In genomic region chr10:80619036-80619435, GRCh38 we compare ENCODE assay signal across 24 cellular contexts.
A peak's percentile ranks its signal among the peaks of the same experiment; 100 is the strongest.
DNase-seq lines count a peak whose midpoint lies in the region; ATAC-seq, FAIRE-seq and TF ChIP-seq lines count a peak whose summit lies in the region.
"Had no signal": no experiment of that assay in that cellular context is flagged by ENCODE, and none has a peak within 500 bp of the region (broad histone marks: within the 10 kb centered on the region; RNA-seq: fewer than 3 reads in every experiment).

No MANE protein-coding gene starts in this region.

- no peak for ATAC-seq in HG03571 (IDR thresholded peaks at IDR 0.05; ENCODE audit: unreplicated experiment)
- ATAC-seq in GM19023 (IDR thresholded peaks at IDR 0.05; ENCODE audit: unreplicated experiment), result no peak
- ATAC-seq: CD8-positive, alpha-beta T cell; GM12878 had no signal

- peak overlapping the region; percentile 75 for H3K27ac Mint-ChIP-seq in MCF 10A (ENCODE audit: low read depth, unreplicated experiment)
- H3K27ac Mint-ChIP-seq: B cell; CD8-positive, alpha-beta T cell had no signal

- no peak for TF ChIP-seq CTCF in MCF 10A (IDR thresholded peaks at IDR 0.05; ENCODE audit: unreplicated experiment)
- no peak for TF ChIP-seq CTCF in breast epithelium (IDR thresholded peaks at IDR 0.05)
- no peak for TF ChIP-seq CTCF in epithelial cell of esophagus (IDR thresholded peaks at IDR 0.05; ENCODE audit: insufficient read depth, low read depth, low read length, missing control alignments)
- TF ChIP-seq CTCF in keratinocyte (optimal IDR thresholded peaks at IDR 0.05 in 1 of 3, IDR thresholded peaks at IDR 0.05 in 1 of 3, conservative IDR thresholded peaks at IDR 0.05 in 1 of 3; ENCODE audit: extremely low read depth in 1 of 3, insufficient read depth in 2 of 3, low read length in 3 of 3), result no peak

- H2AFZ ChIP-seq in keratinocyte (ENCODE audit: control insufficient read depth, low read length), result no peak overlapping the region
- H2AFZ ChIP-seq: PC-9 had no signal

- peak; percentile 87 for FAIRE-seq in keratinocyte (lab: Jason Lieb, UNC)
- FAIRE-seq: G401.6, GM12878, GM19239 had no signal

- H3K36me3 Mint-ChIP-seq in MCF 10A (ENCODE audit: insufficient read depth, unreplicated experiment), result no peaks in the 10 kb centered on the region
- H3K36me3 Mint-ChIP-seq: CD8-positive, alpha-beta T cell had no signal

- BruUV-seq in MCF 10A (replicated peaks; lab: Mats Ljungman, UMichigan), result no TSS peak

- no peaks in the 10 kb centered on the region for H3K79me2 ChIP-seq in keratinocyte (ENCODE audit: control insufficient read depth, insufficient read depth, low read length)

- peak; percentile 70 for DNase-seq in MCF 10A (ENCODE audit: unreplicated experiment)
- DNase-seq in breast epithelium (ENCODE audit: low spot score in 2 of 2), result no peak
- peak; percentile 94 for DNase-seq in epithelial cell of esophagus (ENCODE audit: low read depth)
- DNase-seq in keratinocyte (ENCODE audit: low read depth, low spot score), result peak; percentile 42
- DNase-seq in activated CD8-positive, alpha-beta memory T cell treated with anti-CD3 and anti-CD28 coated beads, Interleukin-2, amount 50 U/mL, for 48 hours, result no peak
- DNase-seq in GM03348 (ENCODE audit: low spot score), result no peak
- DNase-seq: Caco-2; CD8-positive, alpha-beta T cell; H7; KG1; MM.1S; NCI-H2029; NCI-H446; NCI-H526; PC-9; SHP77 had no signal

- H4K20me1 ChIP-seq in keratinocyte (ENCODE audit: control insufficient read depth, extremely low read depth, insufficient read depth, low read length), result no peaks in the 10 kb centered on the region

- intact Hi-C loops in MCF 10A (cut with micrococcal nuclease) (loop anchor here (1.0 kb wide), 1 partner anchor 29 kb away; no protein-coding TSS in a partner anchor), breast epithelium (cut with DNase I; ENCODE audit: low total_unique reads) (no loop called here)

- H3K36me3 ChIP-seq in breast epithelium (no peaks in the 10 kb centered on the region), keratinocyte (ENCODE audit: control insufficient read depth in 2 of 2, extremely low read depth in 1 of 2, insufficient read depth in 2 of 2, low read length in 2 of 2) (no peaks in the 10 kb centered on the region)

- no peak for TF ChIP-seq POLR2A in breast epithelium (IDR thresholded peaks at IDR 0.05)

- H3K4me3 ChIP-seq in breast epithelium (no peak overlapping the region), epithelial cell of esophagus (ENCODE audit: low read length) (no peak overlapping the region), keratinocyte (ENCODE audit: control insufficient read depth in 2 of 3, extremely low read depth in 1 of 3, insufficient read depth in 2 of 3, low read depth in 1 of 3, low read length in 3 of 3) (no peak overlapping the region)
- H3K4me3 ChIP-seq: GM12878, PC-9 had no signal

- H3K27me3 ChIP-seq in breast epithelium (no peaks in the 10 kb centered on the region), keratinocyte (ENCODE audit: control insufficient read depth, extremely low read depth, insufficient read depth, low read length) (peaks cover 3% of the 10 kb centered on the region)

- CTCF ChIA-PET in MCF 10A (lab: Yijun Ruan, JAX), result interaction anchor here (0.7 to 2.4 kb wide), 4 partner anchors 20 to 188 kb away, joined by 3 to 20 read pairs (median 11); no protein-coding TSS in a partner anchor

- H3K4me1 ChIP-seq in breast epithelium, result no peaks in the 10 kb centered on the region
- peaks cover 12% of the 10 kb centered on the region for H3K4me1 ChIP-seq in keratinocyte (ENCODE audit: control insufficient read depth, extremely low read depth, insufficient read depth, low read length)
- H3K4me1 ChIP-seq: Caco-2 had no signal

- H3K4me3 Mint-ChIP-seq in MCF 10A (ENCODE audit: unreplicated experiment), result no peak overlapping the region
- H3K4me3 Mint-ChIP-seq: B cell; CD8-positive, alpha-beta T cell had no signal

- H3K9ac ChIP-seq in keratinocyte (ENCODE audit: control insufficient read depth, extremely low read depth, insufficient read depth, low read length), result no peak overlapping the region

- H3K27me3 Mint-ChIP-seq in MCF 10A (ENCODE audit: insufficient read depth, unreplicated experiment), result no peaks in the 10 kb centered on the region

- H3K27ac ChIP-seq in breast epithelium (no peak overlapping the region), keratinocyte (ENCODE audit: control insufficient read depth, insufficient read depth, low read length) (no peak overlapping the region)
- H3K27ac ChIP-seq: 22Rv1, C4-2B, PC-9 had no signal

- dilution Hi-C loops in keratinocyte (cut with MboI; ENCODE audit: extremely low pct_ligation_motif_present, low sequenced_read_pairs), result no loop called here

- no peaks in the 10 kb centered on the region for H3K9me3 ChIP-seq in breast epithelium
- H3K9me3 ChIP-seq in keratinocyte (ENCODE audit: control insufficient read depth, low read depth, low read length), result no peaks in the 10 kb centered on the region
- H3K9me3 ChIP-seq: Caco-2 had no signal

- no peaks in the 10 kb centered on the region for H3K9me3 Mint-ChIP-seq in MCF 10A (ENCODE audit: unreplicated experiment)
- H3K9me3 Mint-ChIP-seq: CD8-positive, alpha-beta T cell had no signal

- H3K4me2 ChIP-seq in keratinocyte (ENCODE audit: control insufficient read depth, extremely low read depth, insufficient read depth, low read depth, low read length), result no peak overlapping the region
- H3K4me2 ChIP-seq: PC-9 had no signal

- POLR2A ChIA-PET in MCF 10A (lab: Yijun Ruan, JAX), result interaction anchor here (0.7 to 1.7 kb wide), 2 partner anchors 10 to 560 kb away, joined by 4 to 5 read pairs; no protein-coding TSS in a partner anchor

- H3K4me1 Mint-ChIP-seq in MCF 10A (ENCODE audit: insufficient read depth, unreplicated experiment), result peaks cover 23% of the 10 kb centered on the region
- H3K4me1 Mint-ChIP-seq: B cell had no signal

- no peaks in the 10 kb centered on the region for H3K9me1 ChIP-seq in keratinocyte (ENCODE audit: control insufficient read depth, extremely low read depth, insufficient read depth, low read length)

Comparison
In these comparisons a context has a peak if more than half of its experiments do, and no peak if none do; other contexts are left out.
1. DNase-seq: peak in MCF 10A (single experiment), epithelial cell of esophagus (single experiment) and keratinocyte (single experiment); none in breast epithelium (0 of 2), activated CD8-positive, alpha-beta memory T cell treated with anti-CD3 and anti-CD28 coated beads, Interleukin-2, amount 50 U/mL, for 48 hours (single experiment) and GM03348 (single experiment).